Comparison of ENCODE assay signal across 8 cellular contexts in genomic region chr6:43059168-43060033, GRCh38. TPM values are rescaled to one million over a fixed set of nuclear protein-coding genes. Genes with fewer than 3 reads are reported as not detected.
DNase-seq lines count a peak whose midpoint lies in the region; ATAC-seq and TF ChIP-seq lines count a peak whose summit lies in the region.

KLC4 (plus strand) TSS chr6:43059631; CDS start chr6:43061336, 1,705 bp downstream.
MRPL2 (minus strand) TSS chr6:43059434; CDS start chr6:43059381, 53 bp downstream.

- H3K27ac Mint-ChIP-seq in activated B cell treated with CpG ODN at 0.5 μM for 24 hours, result peak within 1 kb of the TSS; percentile 97

- no peaks in the 10 kb centered on the region; the same call in 1 of the 2 replicates for H3K9me3 ChIP-seq in AG04450 (ENCODE audit: control insufficient read depth, insufficient read depth, low read length)
- H3K9me3 ChIP-seq in spleen, result no peaks in the 10 kb centered on the region

- no peaks in the 10 kb centered on the region for H3K27me3 Mint-ChIP-seq in activated B cell treated with CpG ODN at 0.5 μM for 24 hours

- peaks cover 38% of the 10 kb centered on the region for H3K4me1 Mint-ChIP-seq in activated B cell treated with CpG ODN at 0.5 μM for 24 hours

- peaks cover 19 to 57% (median 34%) of the 10 kb centered on the region in 6 donors for H3K4me1 ChIP-seq in spleen

- CTCF ChIA-PET in AG04450 (lab: Charles Lee) (interaction anchor here (0.6 to 1.4 kb wide), 4 partner anchors 69 to 111 kb away, joined by 3 to 6 read pairs (median 4); no protein-coding TSS in a partner anchor), activated B cell treated with CpG ODN at 0.5 μM for 24 hours (lab: Charles Lee) (interaction anchor here (0.6 kb wide), 1 partner anchor 49 kb away, joined by 5 read pairs; no protein-coding TSS in a partner anchor)

- H3K9me3 Mint-ChIP-seq in activated B cell treated with CpG ODN at 0.5 μM for 24 hours, result no peaks in the 10 kb centered on the region

- peak; percentile 83 for ATAC-seq in GM18909 (IDR thresholded peaks at IDR 0.05; ENCODE audit: poor library complexity, unreplicated experiment)
- peak; percentile 90 for ATAC-seq in HG03175 (IDR thresholded peaks at IDR 0.05; ENCODE audit: unreplicated experiment)
- ATAC-seq in activated B cell treated with CpG ODN at 0.5 μM for 24 hours (ENCODE audit: low read depth), result peak; percentile 97

- H3K27me3 ChIP-seq in AG04450 (ENCODE audit: control insufficient read depth, insufficient read depth, low read length), result no peaks in the 10 kb centered on the region
- H3K27me3 ChIP-seq in spleen (replicated peaks in 1 of 7), result no peaks in the 10 kb centered on the region

- DNase-seq in AG04450 (ENCODE audit: low read depth, low spot score), result peak; percentile 93
- peak; percentile 95 for DNase-seq in NCI-H226
- DNase-seq in activated B cell treated with CpG ODN at 0.5 μM for 24 hours, result peak; percentile 94
- peak; percentile 95 for DNase-seq in central memory CD4-positive, alpha-beta T cell
- peak; percentile 99 for DNase-seq in inferior parietal cortex (ENCODE audit: extremely low spot score)
- DNase-seq in spleen, result peak; percentile 98

- peak; percentile 40 to 71 (median 69) for TF ChIP-seq POLR2A in spleen (IDR thresholded peaks at IDR 0.05)

- TF ChIP-seq CTCF in AG04450 (IDR thresholded peaks at IDR 0.05; ENCODE audit: low read depth, low read length) (no peak), activated B cell treated with CpG ODN at 0.5 μM for 24 hours (IDR thresholded peaks at IDR 0.05) (no peak), spleen (IDR thresholded peaks at IDR 0.05 in 8 of 11, conservative IDR thresholded peaks at IDR 0.05 in 3 of 11) (peak in 1 of 11 experiments; percentile 10)

- H3K27ac ChIP-seq in AG04450 (ENCODE audit: low read depth, low read length), result peak within 1 kb of the TSS; percentile 65
- peak within 1 kb of the TSS; percentile 88 to 96 (median 92) for H3K27ac ChIP-seq in spleen

- intact Hi-C loops in activated B cell treated with CpG ODN at 0.5 μM for 24 hours (cut with micrococcal nuclease) (loop anchor here (1.0 to 10.0 kb wide), 12 partner anchors 27 to 517 kb away; partner anchors contain the start of genes BICRAL, CNPY3, CUL9 and DNPH1), spleen (cut with DNase I; ENCODE audit: low total_unique reads) (no loop called here)

- POLR2A ChIA-PET in AG04450 (lab: Yijun Ruan, JAX) (interaction anchor here (0.5 to 2.4 kb wide), 7 partner anchors 16 to 1271 kb away, joined by 3 to 21 read pairs (median 4); partner anchors contain the start of genes PPP2R5D, PTK7 and RRP36), activated B cell treated with CpG ODN at 0.5 μM for 24 hours (lab: Charles Lee) (interaction anchor here (0.5 to 2.9 kb wide), 28 partner anchors 10 to 1035 kb away, joined by 3 to 33 read pairs (median 4); partner anchors contain the start of genes CNPY3, CUL9, KLHDC3 and MEA1)

- H3K36me3 Mint-ChIP-seq in activated B cell treated with CpG ODN at 0.5 μM for 24 hours (ENCODE audit: low read depth), result peaks cover 43% of the 10 kb centered on the region

- WGBS in spleen, 5 donors, result 0 to 1% (median 1%) methylated on average over 55 to 64 of the region's 64 CpGs

- peaks cover 0 to 61% (median 34%) of the 10 kb centered on the region in 6 donors for H3K36me3 ChIP-seq in spleen

- H3K4me3 Mint-ChIP-seq in activated B cell treated with CpG ODN at 0.5 μM for 24 hours, result peak within 1 kb of the TSS; percentile 95

- H3K4me3 ChIP-seq in AG04450 (ENCODE audit: low read depth, low read length), result peak within 1 kb of the TSS; percentile 100
- H3K4me3 ChIP-seq in spleen, result peak within 1 kb of the TSS; percentile 76 to 99 (median 89)

RNA-seq across cellular contexts. Expression of gene KLC4, which starts in this region (rescaled TPM):
- polyA plus RNA-seq in AG04450 (2011; rRNA removed), result 9.1 and 10.2 TPM in 2 replicates
- 10.4 and 14.7 TPM in 2 replicates for polyA minus RNA-seq in AG04450 (2011; rRNA and poly(A)+ RNA removed)
- total RNA-seq in activated B cell treated with CpG ODN at 0.5 μM for 24 hours, result 17.0 and 19.8 TPM in 2 replicates
- 10 to 100 TPM; 19.6 to 27.0 (median 21.5) TPM for total RNA-seq in spleen
- 10 to 100 TPM; 13.2 to 20.0 (median 19.2) TPM for polyA plus RNA-seq in spleen

RNA-seq across cellular contexts. Expression of gene MRPL2, which starts in this region (rescaled TPM):
- polyA plus RNA-seq in AG04450 (2011; rRNA removed) (19.3 and 19.4 TPM in 2 replicates), spleen (10 to 100 TPM; 47.9 to 53.9 (median 52.7) TPM)
- polyA minus RNA-seq in AG04450 (2011; rRNA and poly(A)+ RNA removed), result 19.3 and 23.8 TPM in 2 replicates
- total RNA-seq in activated B cell treated with CpG ODN at 0.5 μM for 24 hours (43.9 and 47.8 TPM in 2 replicates), spleen (10 to 100 TPM; 11.0 to 43.4 (median 31.0) TPM)

Comparison
In these comparisons a context has a peak if more than half of its experiments do, and no peak if none do; other contexts are left out.
1. Peak in every context shown above with its lines: DNase-seq, ATAC-seq, H3K4me3 ChIP-seq and H3K27ac ChIP-seq.